Comparison of ENCODE assay signal across 21 cellular contexts in the genomic region with DNA sequence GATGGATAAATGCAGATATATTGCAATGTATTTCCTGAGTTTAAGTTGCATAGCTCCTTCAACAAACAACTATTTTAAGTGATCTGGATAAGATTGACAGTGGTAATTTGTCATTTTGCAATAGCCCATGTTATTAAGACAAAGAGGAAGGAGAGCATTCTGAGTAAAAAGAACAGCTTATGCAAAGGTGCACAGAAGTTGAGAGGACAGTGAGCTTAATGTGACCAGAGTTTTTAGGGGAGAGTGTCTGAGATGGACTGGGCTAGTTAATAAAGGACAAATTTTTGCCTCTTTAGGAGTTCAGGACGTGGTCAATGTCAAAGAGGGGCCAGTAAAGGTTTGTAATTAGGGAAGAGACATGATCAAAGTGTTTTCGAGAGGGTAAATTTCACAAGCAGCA. TPM values are rescaled to one million over a fixed set of nuclear protein-coding genes. Genes with fewer than 3 reads are reported as not detected.
DNase-seq lines count a peak whose midpoint lies in the region; ATAC-seq and TF ChIP-seq lines count a peak whose summit lies in the region.
"Had no signal": no experiment of that assay in that cellular context is flagged by ENCODE, and none has a peak within 500 bp of the region (broad histone marks: within the 10 kb centered on the region; RNA-seq: fewer than 3 reads in every experiment).

No MANE protein-coding gene starts in this region.

- H3K9ac ChIP-seq in Karpas-422 (ENCODE audit: low read length) (peak overlapping the region; percentile 72), OCI-LY3 (ENCODE audit: low read length) (no peak overlapping the region)

- H3K27ac ChIP-seq in Karpas-422 (ENCODE audit: low read length) = peak overlapping the region; percentile 98
- H3K27ac ChIP-seq in OCI-LY3 (ENCODE audit: low read length) = peak overlapping the region; percentile 19; the same call in 1 of the 2 replicates
- no peak overlapping the region for H3K27ac ChIP-seq in naive thymus-derived CD4-positive, alpha-beta T cell (ENCODE audit: low read depth, low read length)
- no peak overlapping the region for H3K27ac ChIP-seq in RWPE1
- H3K27ac ChIP-seq: body of pancreas, heart right ventricle, SJCRH30 had no signal

- peak overlapping the region; percentile 88 to 98 (median 94) for H3K27ac Mint-ChIP-seq in CD14-positive monocyte
- H3K27ac Mint-ChIP-seq in naive thymus-derived CD4-positive, alpha-beta T cell = peak overlapping the region in 2 of 9 donors; percentile 14 to 31
- H3K27ac Mint-ChIP-seq: activated T-cell treated with anti-CD3 and anti-CD28 coated beads, Interleukin-2, amount 50 U/mL, for 24 hours; CD4-positive, alpha-beta T cell had no signal

- CTCF ChIA-PET in naive thymus-derived CD4-positive, alpha-beta T cell (lab: Charles Lee) = no interaction called here
- CTCF ChIA-PET in RWPE1 (lab: Yijun Ruan, JAX) = no interaction called here

- H3K79me2 ChIP-seq in Karpas-422 (ENCODE audit: low read length) = no peaks in the 10 kb centered on the region
- no peaks in the 10 kb centered on the region for H3K79me2 ChIP-seq in OCI-LY3 (ENCODE audit: low read length)

- H3K36me3 ChIP-seq in Karpas-422 (ENCODE audit: insufficient read depth, low read length) = peaks cover 3% of the 10 kb centered on the region; the same call in 1 of the 2 replicates
- H3K36me3 ChIP-seq in OCI-LY3 (replicated peaks; ENCODE audit: low read depth, low read length) = no peaks in the 10 kb centered on the region
- no peaks in the 10 kb centered on the region for H3K36me3 ChIP-seq in naive thymus-derived CD4-positive, alpha-beta T cell (ENCODE audit: control insufficient read depth in 2 of 3, insufficient read depth in 3 of 3, low read length in 3 of 3)
- H3K36me3 ChIP-seq: SJCRH30 had no signal

- POLR2A ChIA-PET in naive thymus-derived CD4-positive, alpha-beta T cell (lab: Charles Lee) = interaction anchor here (0.6 to 1.7 kb wide), 2 partner anchors 43 to 48 kb away, joined by 3 to 5 read pairs; no protein-coding TSS in a partner anchor
- POLR2A ChIA-PET in RWPE1 (lab: Yijun Ruan, JAX; ENCODE audit: low non-redundant PET) = no interaction called here

- no peaks in the 10 kb centered on the region for H3K27me3 ChIP-seq in Karpas-422 (ENCODE audit: low read length)
- no peaks in the 10 kb centered on the region for H3K27me3 ChIP-seq in OCI-LY3 (ENCODE audit: low read depth, low read length)
- no peaks in the 10 kb centered on the region for H3K27me3 ChIP-seq in naive thymus-derived CD4-positive, alpha-beta T cell (ENCODE audit: control insufficient read depth in 2 of 2, insufficient read depth in 2 of 2, low read length in 2 of 2)
- H3K27me3 ChIP-seq: body of pancreas, heart right ventricle, SJCRH30 had no signal

- TF ChIP-seq CTCF in CD14-positive monocyte (IDR thresholded peaks at IDR 0.05) (no peak), OCI-LY3 (IDR thresholded peaks at IDR 0.05; ENCODE audit: low read depth, low read length) (no peak), RWPE1 (conservative IDR thresholded peaks at IDR 0.05; ENCODE audit: low read depth) (no peak)

- H2AFZ ChIP-seq in Karpas-422 (ENCODE audit: low read length) (peak overlapping the region; percentile 40), OCI-LY3 (ENCODE audit: low read depth, low read length) (no peak overlapping the region)

- peaks cover 0 to 2% (median 0%) of the 10 kb centered on the region in 3 donors for H3K27me3 Mint-ChIP-seq in CD14-positive monocyte (ENCODE audit: low read depth in 3 of 3)
- H3K27me3 Mint-ChIP-seq in naive thymus-derived CD4-positive, alpha-beta T cell = no peaks in the 10 kb centered on the region
- H3K27me3 Mint-ChIP-seq: activated T-cell treated with anti-CD3 and anti-CD28 coated beads, Interleukin-2, amount 50 U/mL, for 24 hours; CD4-positive, alpha-beta T cell had no signal

- peak; percentile 48 for ATAC-seq in naive thymus-derived CD4-positive, alpha-beta T cell
- ATAC-seq: body of pancreas, heart right ventricle had no signal

- H3K9me2 ChIP-seq in Karpas-422 (replicated peaks; ENCODE audit: insufficient read depth, low read length) = no peaks in the 10 kb centered on the region

- H3K4me1 ChIP-seq in Karpas-422 (ENCODE audit: low read length) (peaks cover 60% of the 10 kb centered on the region), OCI-LY3 (ENCODE audit: low read length) (peaks cover 41% of the 10 kb centered on the region)
- peaks cover 17 to 29% of the 10 kb centered on the region in 2 donors for H3K4me1 ChIP-seq in naive thymus-derived CD4-positive, alpha-beta T cell (ENCODE audit: control insufficient read depth in 2 of 2, insufficient read depth in 2 of 2, low read length in 2 of 2)
- H3K4me1 ChIP-seq: body of pancreas, SJCRH30 had no signal

- DNase-seq in CD14-positive monocyte (ENCODE audit: low spot score) (no peak), Karpas-422 (peak; percentile 73), RWPE1 (ENCODE audit: low spot score) (no peak), RPMI8226 (no peak), NCI-H345 (lab: John Stamatoyannopoulos, UW) (no peak)
- DNase-seq in naive thymus-derived CD4-positive, alpha-beta T cell = no peak
- DNase-seq: activated CD4-positive, alpha-beta T cell treated with anti-CD3 and anti-CD28 coated beads for 4 hours; activated CD8-positive, alpha-beta memory T cell treated with anti-CD3 and anti-CD28 coated beads for 24 hours; activated T-cell treated with anti-CD3 and anti-CD28 coated beads, Interleukin-2, amount 50 U/mL, for 24 hours; body of pancreas; CD4-positive, alpha-beta T cell; effector CD4-positive, alpha-beta T cell; heart right ventricle; IMR-90; mammary epithelial cell; NCI-H187; NCI-H69; occipital lobe; SJCRH30; T-helper 2 cell had no signal

- H3K9me3 ChIP-seq in Karpas-422 (ENCODE audit: low read length) (no peaks in the 10 kb centered on the region), OCI-LY3 (ENCODE audit: insufficient read depth, low read length) (no peaks in the 10 kb centered on the region)
- no peaks in the 10 kb centered on the region for H3K9me3 ChIP-seq in naive thymus-derived CD4-positive, alpha-beta T cell (ENCODE audit: control insufficient read depth in 2 of 3, low read length in 3 of 3)
- H3K9me3 ChIP-seq: body of pancreas, SJCRH30 had no signal

- intact Hi-C loops in CD14-positive monocyte (cut with micrococcal nuclease) = loop anchor here in 1 of 2 donors (10.0 kb wide), 1 partner anchor 49 kb away; a partner anchor contains a TSS
- intact Hi-C loops in naive thymus-derived CD4-positive, alpha-beta T cell (cut with micrococcal nuclease) = loop anchor here in 1 of 2 donors (10.0 kb wide), 1 partner anchor 101 kb away; a partner anchor contains a TSS

- H3K9me3 Mint-ChIP-seq in CD14-positive monocyte = peaks cover 0 to 5% (median 4%) of the 10 kb centered on the region in 7 donors
- peaks cover 0 to 16% (median 4%) of the 10 kb centered on the region in 11 donors for H3K9me3 Mint-ChIP-seq in naive thymus-derived CD4-positive, alpha-beta T cell

- H3K36me3 Mint-ChIP-seq in CD14-positive monocyte = peaks cover 3 to 7% of the 10 kb centered on the region in 2 donors
- H3K36me3 Mint-ChIP-seq in naive thymus-derived CD4-positive, alpha-beta T cell = peaks cover 0 to 30% (median 22%) of the 10 kb centered on the region in 5 donors

- peak overlapping the region in 1 of 2 donors; percentile 91 for H3K4me3 Mint-ChIP-seq in CD14-positive monocyte
- H3K4me3 Mint-ChIP-seq in naive thymus-derived CD4-positive, alpha-beta T cell = no peak overlapping the region
- H3K4me3 Mint-ChIP-seq: activated T-cell treated with anti-CD3 and anti-CD28 coated beads, Interleukin-2, amount 50 U/mL, for 24 hours; CD4-positive, alpha-beta T cell had no signal

- H3K4me3 ChIP-seq in Karpas-422 (ENCODE audit: low read length) (peak overlapping the region; percentile 54), OCI-LY3 (ENCODE audit: low read length) (no peak overlapping the region)
- H3K4me3 ChIP-seq in naive thymus-derived CD4-positive, alpha-beta T cell (ENCODE audit: low read length) = no peak overlapping the region
- H3K4me3 ChIP-seq: body of pancreas, heart right ventricle, SJCRH30 had no signal

- H3K4me1 Mint-ChIP-seq in CD14-positive monocyte = peaks cover 41% of the 10 kb centered on the region
- peaks cover 19 to 37% (median 31%) of the 10 kb centered on the region in 7 donors for H3K4me1 Mint-ChIP-seq in naive thymus-derived CD4-positive, alpha-beta T cell

- H4K20me1 ChIP-seq in Karpas-422 (ENCODE audit: insufficient read depth, low read depth, low read length) = no peaks in the 10 kb centered on the region
- no peaks in the 10 kb centered on the region for H4K20me1 ChIP-seq in OCI-LY3 (ENCODE audit: insufficient read depth, low read length)

- peak overlapping the region; percentile 82 for H3K4me2 ChIP-seq in Karpas-422 (ENCODE audit: low read depth, low read length, poor library complexity, severe bottlenecking)
- H3K4me2 ChIP-seq in OCI-LY3 (ENCODE audit: low read length) = no peak overlapping the region

RNA-seq across cellular contexts. Expression of a gene that starts 48.8 kb away (rescaled TPM):
- 1 to 10 TPM in 1 of 2 donors, under 1 TPM in 1; 0.83 to 1.1 TPM for polyA plus RNA-seq in CD14-positive monocyte
- total RNA-seq in Karpas-422 (2014; rRNA removed; shearing (Covaris generic); ENCODE audit: low replicate concordance) = 14.2 and 30.6 TPM in 2 replicates
- 1 to 10 TPM; 1.6 to 5.1 (median 4.8) TPM for total RNA-seq in naive thymus-derived CD4-positive, alpha-beta T cell
- 1 to 10 TPM; 1.1 to 1.3 TPM for polyA plus RNA-seq in naive thymus-derived CD4-positive, alpha-beta T cell

Comparison
In these comparisons a context has a peak if more than half of its experiments do, and no peak if none do; other contexts are left out.
1. H3K27ac ChIP-seq: peak in Karpas-422 (single experiment) and OCI-LY3 (single experiment); none in naive thymus-derived CD4-positive, alpha-beta T cell (single experiment) and RWPE1 (single experiment).